ENCODE assay signal across 17 cellular contexts in the genomic region with DNA sequence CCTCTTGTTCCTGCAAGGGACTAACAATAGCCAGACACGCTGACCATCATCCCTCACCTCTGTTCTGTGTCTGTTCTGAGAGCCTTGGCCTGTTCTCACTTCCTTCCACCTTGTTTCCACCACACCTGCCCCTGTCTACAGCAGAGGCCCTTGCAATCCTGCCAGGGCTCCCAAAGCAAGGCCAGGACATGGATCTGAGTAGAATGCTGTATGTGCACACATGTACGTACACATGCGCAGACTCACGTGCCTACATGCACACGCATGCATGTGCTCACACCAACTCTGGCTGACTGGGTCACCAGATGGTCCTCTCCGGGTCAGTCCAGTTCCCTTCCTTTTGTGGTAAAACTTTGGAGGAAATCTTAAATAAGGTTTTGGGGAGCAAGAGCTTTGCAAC.
"Had no signal": no experiment of that assay in that cellular context is flagged by ENCODE, and none has a peak within 500 bp of the region (broad histone marks: within the 10 kb centered on the region; RNA-seq: fewer than 3 reads in every experiment).

No MANE protein-coding gene starts in this region.

- H3K4me1 Mint-ChIP-seq: activated CD4-positive, alpha-beta T cell treated with anti-CD3 and anti-CD28 coated beads for 36 hours; central memory CD8-positive, alpha-beta T cell had no signal

- H3K27ac ChIP-seq: coronary artery, pancreas, spleen, transverse colon, WERI-Rb-1 had no signal

- H3K9me3 ChIP-seq: pancreas had no signal

- H3K4me3 Mint-ChIP-seq: activated CD4-positive, alpha-beta T cell treated with anti-CD3 and anti-CD28 coated beads for 36 hours; activated CD8-positive, alpha-beta T cell treated with anti-CD3 and anti-CD28 coated beads, Interleukin-2, amount 10 ng/mL, durations not matched to agents 7 days and 5 days; activated T-helper 1 cell treated with anti-CD3 and anti-CD28 coated beads, Interleukin-12 subunit alpha, Interleukin-12 subunit beta, Interleukin-2, Interleukin-4 antibody, amounts not matched to agents 30 ng/mL and 10 ng/mL and 1 ng/mL, durations not matched to agents 14 hours and 24 hours and 36 hours; brain; central memory CD8-positive, alpha-beta T cell; naive thymus-derived CD8-positive, alpha-beta T cell; T-helper 17 cell had no signal

- ATAC-seq: activated CD4-positive, alpha-beta T cell treated with anti-CD3 and anti-CD28 coated beads for 36 hours; activated CD8-positive, alpha-beta T cell treated with anti-CD3 and anti-CD28 coated beads, Interleukin-2, amount 10 ng/mL, durations not matched to agents 7 days and 5 days; naive thymus-derived CD8-positive, alpha-beta T cell; pancreas; stimulated activated naive CD8-positive, alpha-beta T cell treated with anti-CD3 and anti-CD28 coated beads, Interleukin-15, Interleukin-2, amounts not matched to agents 100 U/mL and 50 U/mL, for 24 hours; T-helper 17 cell had no signal

- H3K4me3 ChIP-seq: coronary artery, pancreas, spleen, transverse colon had no signal

- H3K27ac Mint-ChIP-seq: activated CD4-positive, alpha-beta T cell treated with anti-CD3 and anti-CD28 coated beads for 36 hours; activated CD8-positive, alpha-beta T cell treated with anti-CD3 and anti-CD28 coated beads, Interleukin-2, amount 10 ng/mL, durations not matched to agents 7 days and 5 days; activated T-helper 1 cell treated with anti-CD3 and anti-CD28 coated beads, Interleukin-12 subunit alpha, Interleukin-12 subunit beta, Interleukin-2, Interleukin-4 antibody, amounts not matched to agents 30 ng/mL and 10 ng/mL and 1 ng/mL, durations not matched to agents 14 hours and 24 hours and 36 hours; brain; T-helper 17 cell had no signal

- H3K36me3 ChIP-seq: pancreas, spleen, transverse colon, WERI-Rb-1 had no signal

- DNase-seq: activated CD4-positive, alpha-beta T cell treated with anti-CD3 and anti-CD28 coated beads for 36 hours; activated CD8-positive, alpha-beta T cell treated with anti-CD3 and anti-CD28 coated beads, Interleukin-2, amount 10 ng/mL, durations not matched to agents 7 days and 5 days; activated naive CD4-positive, alpha-beta T cell treated with Interleukin-2 at 50 U/mL for 16 hours; erythroblast; hypothalamus; mesenchymal stem cell; pancreas; stimulated activated naive CD8-positive, alpha-beta T cell treated with anti-CD3 and anti-CD28 coated beads, Interleukin-15, Interleukin-2, amounts not matched to agents 100 U/mL and 50 U/mL, for 24 hours; T-helper 17 cell; transverse colon; WERI-Rb-1 had no signal

- H3K4me1 ChIP-seq: pancreas, spleen, transverse colon had no signal
